In genomic region chr2:46067501-46068292, GRCh38 we compare ENCODE assay signal across 12 cellular contexts.
A peak's percentile ranks its signal among the peaks of the same experiment; 100 is the strongest.
DNase-seq lines count a peak whose midpoint lies in the region; ATAC-seq and TF ChIP-seq lines count a peak whose summit lies in the region.
"Had no signal": no experiment of that assay in that cellular context is flagged by ENCODE, and none has a peak within 500 bp of the region (broad histone marks: within the 10 kb centered on the region; RNA-seq: fewer than 3 reads in every experiment).

No MANE protein-coding gene starts in this region.

- TF ChIP-seq POLR2A in sigmoid colon (IDR thresholded peaks at IDR 0.05), result no peak

- TF ChIP-seq EP300 in sigmoid colon (IDR thresholded peaks at IDR 0.05), result peak in 1 of 4 donors; percentile 34

- ATAC-seq in HG02759 (IDR thresholded peaks at IDR 0.05; ENCODE audit: unreplicated experiment), result no peak

- H3K27me3 ChIP-seq in AG04450 (ENCODE audit: control insufficient read depth, insufficient read depth, low read length), result no peaks in the 10 kb centered on the region
- no peaks in the 10 kb centered on the region for H3K27me3 ChIP-seq in sigmoid colon
- H3K27me3 ChIP-seq: cardiac muscle cell had no signal

- H3K27ac ChIP-seq in AG04450 (ENCODE audit: low read depth, low read length) (peak overlapping the region; percentile 94), sigmoid colon (no peak overlapping the region)
- H3K27ac ChIP-seq: cardiac muscle cell had no signal

- H3K4me1 ChIP-seq in sigmoid colon, result peaks cover 0 to 8% (median 4%) of the 10 kb centered on the region in 4 donors

- in situ Hi-C loops in astrocyte of the cerebellum (cut with HindIII; ENCODE audit: low sequenced_read_pairs), result no loop called here

- H3K9me3 ChIP-seq in AG04450 (ENCODE audit: control insufficient read depth, insufficient read depth, low read length) (no peaks in the 10 kb centered on the region), sigmoid colon (no peaks in the 10 kb centered on the region)

- DNase-seq in AG04450 (ENCODE audit: low read depth, low spot score), result peak; percentile 93
- peak; percentile 51 for DNase-seq in HK-2 (ENCODE audit: unreplicated experiment)
- DNase-seq in astrocyte of the cerebellum (ENCODE audit: low read depth), result peak; percentile 80
- DNase-seq in kidney glomerular epithelial cell (lab: John Stamatoyannopoulos, UW), result peak; percentile 84
- no peak for DNase-seq in sigmoid colon
- no peak for DNase-seq in mesenteric fat pad (ENCODE audit: low spot score)
- no peak for DNase-seq in SIG-M5 (lab: John Stamatoyannopoulos, UW)
- DNase-seq: NCI-H2107, small intestine, T-helper 9 cell had no signal

- 83 to 90% methylated on average over 13 of the region's 13 CpGs for WGBS in sigmoid colon, 2 donors

- intact Hi-C loops in sigmoid colon (cut with DNase I), result no loop called here

- H3K4me3 ChIP-seq in AG04450 (ENCODE audit: low read depth, low read length) (peak overlapping the region; percentile 5), astrocyte of the cerebellum (ENCODE audit: low read depth, low read length) (peak overlapping the region; percentile 5), sigmoid colon (no peak overlapping the region)
- H3K4me3 ChIP-seq: cardiac muscle cell had no signal

- TF ChIP-seq CTCF in AG04450 (IDR thresholded peaks at IDR 0.05; ENCODE audit: low read depth, low read length), result no peak
- no peak for TF ChIP-seq CTCF in astrocyte of the cerebellum (IDR thresholded peaks at IDR 0.05; ENCODE audit: low read depth, low read length, missing control alignments)
- TF ChIP-seq CTCF in sigmoid colon (IDR thresholded peaks at IDR 0.05), result no peak

- POLR2A ChIA-PET in AG04450 (lab: Yijun Ruan, JAX), result interaction anchor here (0.6 to 1.5 kb wide), 5 partner anchors 15 to 229 kb away, joined by 3 to 8 read pairs (median 3); partner anchors contain the start of gene EPAS1

- CTCF ChIA-PET in AG04450 (lab: Charles Lee), result no interaction called here

- no peaks in the 10 kb centered on the region for H3K36me3 ChIP-seq in sigmoid colon
- H3K36me3 ChIP-seq: cardiac muscle cell had no signal

Comparison
In these comparisons a context has a peak if more than half of its experiments do, and no peak if none do; other contexts are left out.
1. DNase-seq: peak in AG04450 (single experiment), HK-2 (single experiment), astrocyte of the cerebellum (single experiment) and kidney glomerular epithelial cell (single experiment); none in sigmoid colon (single experiment), mesenteric fat pad (single experiment) and SIG-M5 (single experiment).
2. H3K4me3 ChIP-seq: peak in AG04450 (single experiment) and astrocyte of the cerebellum (single experiment); none in sigmoid colon (0 of 4).